Comparison of ENCODE assay signal across 8 cellular contexts in genomic region chr4:38805530-38806145, GRCh38. TPM values are rescaled to one million over a fixed set of nuclear protein-coding genes. Genes with fewer than 3 reads are reported as not detected.
A peak's percentile ranks its signal among the peaks of the same experiment; 100 is the strongest.
DNase-seq lines count a peak whose midpoint lies in the region; ATAC-seq and TF ChIP-seq lines count a peak whose summit lies in the region.

No MANE protein-coding gene starts in this region.

- peaks cover 26% of the 10 kb centered on the region for H3K9me3 Mint-ChIP-seq in T-helper 1 cell treated with Interleukin-12 subunit alpha and Interleukin-12 subunit beta and Interleukin-4 antibody, amounts not matched to agents 30 μg/mL and 1 μg/mL, for 36 hours

- peak overlapping the region; percentile 76 for H3K4me2 ChIP-seq in skeletal muscle satellite cell (ENCODE audit: low read length)

- peak overlapping the region; percentile 47 for H3K9ac ChIP-seq in skeletal muscle satellite cell (ENCODE audit: low read depth, low read length)

- no peaks in the 10 kb centered on the region for H3K27me3 Mint-ChIP-seq in T-helper 1 cell treated with Interleukin-12 subunit alpha and Interleukin-12 subunit beta and Interleukin-4 antibody, amounts not matched to agents 30 μg/mL and 1 μg/mL, for 36 hours (ENCODE audit: low read depth)

- peak overlapping the region; percentile 92 for H3K27ac Mint-ChIP-seq in T-helper 1 cell treated with Interleukin-12 subunit alpha and Interleukin-12 subunit beta and Interleukin-4 antibody, amounts not matched to agents 30 μg/mL and 1 μg/mL, for 36 hours

- H3K4me3 ChIP-seq in skeletal muscle satellite cell (ENCODE audit: low read length) = peak overlapping the region; percentile 58

- H3K36me3 ChIP-seq in skeletal muscle satellite cell (ENCODE audit: insufficient read depth, low read length) = no peaks in the 10 kb centered on the region

- no peaks in the 10 kb centered on the region for H3K9me3 ChIP-seq in skeletal muscle satellite cell (replicated peaks; ENCODE audit: low read length)

- peak; percentile 79 for ATAC-seq in GM19043 (IDR thresholded peaks at IDR 0.05; ENCODE audit: low read depth, unreplicated experiment)
- ATAC-seq in HG03159 (IDR thresholded peaks at IDR 0.05; ENCODE audit: unreplicated experiment) = peak; percentile 78
- no peak for ATAC-seq in SK-N-SH treated with all-trans-retinoic acid at 6 μM for 48 hours

- peaks cover 24% of the 10 kb centered on the region for H3K4me1 Mint-ChIP-seq in T-helper 1 cell treated with Interleukin-12 subunit alpha and Interleukin-12 subunit beta and Interleukin-4 antibody, amounts not matched to agents 30 μg/mL and 1 μg/mL, for 36 hours (ENCODE audit: low read depth)

- peaks cover 28% of the 10 kb centered on the region for H3K36me3 Mint-ChIP-seq in T-helper 1 cell treated with Interleukin-12 subunit alpha and Interleukin-12 subunit beta and Interleukin-4 antibody, amounts not matched to agents 30 μg/mL and 1 μg/mL, for 36 hours (ENCODE audit: low read depth)

- H3K4me3 Mint-ChIP-seq in T-helper 1 cell treated with Interleukin-12 subunit alpha and Interleukin-12 subunit beta and Interleukin-4 antibody, amounts not matched to agents 30 μg/mL and 1 μg/mL, for 36 hours = peak overlapping the region; percentile 77

- peak; percentile 75 for DNase-seq in Ammon's horn (ENCODE audit: low spot score)
- peak; percentile 53 for DNase-seq in glomerular visceral epithelial cell (ENCODE audit: extremely low spot score)
- no peak for DNase-seq in activated CD4-positive, CD25-positive, alpha-beta regulatory T cell treated with anti-CD3 and anti-CD28 coated beads, Interleukin-2, amount 50 U/mL, for 72 hours

- H3K27me3 ChIP-seq in skeletal muscle satellite cell (ENCODE audit: control insufficient read depth, insufficient read depth, low read length) = no peaks in the 10 kb centered on the region

- H3K4me1 ChIP-seq in skeletal muscle satellite cell (ENCODE audit: control insufficient read depth, insufficient read depth, low read length) = peaks cover 25% of the 10 kb centered on the region

TF ChIP-seq in SK-N-SH treated with all-trans-retinoic acid at 6 μM for 48 hours, 23 proteins besides CTCF, POLR2A, EP300 and RAD21:
- TF ChIP-seq ZFP3 (CRISPR knock-in tag; IDR thresholded peaks at IDR 0.05) = no peak
- no peak for TF ChIP-seq RARB (CRISPR knock-in tag; IDR thresholded peaks at IDR 0.05)
- no peak for TF ChIP-seq CREB5 (CRISPR knock-in tag; IDR thresholded peaks at IDR 0.05; ENCODE audit: low read depth)
- no peak for TF ChIP-seq CSDC2 (CRISPR knock-in tag; IDR thresholded peaks at IDR 0.05)
- TF ChIP-seq ESRRG (CRISPR knock-in tag; IDR thresholded peaks at IDR 0.05) = no peak
- TF ChIP-seq, protein P1, sequence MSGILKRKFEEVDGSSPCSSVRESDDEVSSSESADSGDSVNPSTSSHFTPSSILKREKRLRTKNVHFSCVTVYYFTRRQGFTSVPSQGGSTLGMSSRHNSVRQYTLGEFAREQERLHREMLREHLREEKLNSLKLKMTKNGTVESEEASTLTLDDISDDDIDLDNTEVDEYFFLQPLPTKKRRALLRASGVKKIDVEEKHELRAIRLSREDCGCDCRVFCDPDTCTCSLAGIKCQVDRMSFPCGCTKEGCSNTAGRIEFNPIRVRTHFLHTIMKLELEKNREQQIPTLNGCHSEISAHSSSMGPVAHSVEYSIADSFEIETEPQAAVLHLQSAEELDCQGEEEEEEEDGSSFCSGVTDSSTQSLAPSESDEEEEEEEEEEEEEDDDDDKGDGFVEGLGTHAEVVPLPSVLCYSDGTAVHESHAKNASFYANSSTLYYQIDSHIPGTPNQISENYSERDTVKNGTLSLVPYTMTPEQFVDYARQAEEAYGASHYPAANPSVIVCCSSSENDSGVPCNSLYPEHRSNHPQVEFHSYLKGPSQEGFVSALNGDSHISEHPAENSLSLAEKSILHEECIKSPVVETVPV (CRISPR knock-in tag; IDR thresholded peaks at IDR 0.05) = no peak
- TF ChIP-seq ISL1 (CRISPR knock-in tag; IDR thresholded peaks at IDR 0.05) = no peak
- TF ChIP-seq OSR1 (CRISPR knock-in tag; IDR thresholded peaks at IDR 0.05) = no peak
TF ChIP-seq in SK-N-SH treated with all-trans-retinoic acid at 6 μM for 48 hours: peak in this region for 0.

RNA-seq across cellular contexts. Expression of gene TLR1, which starts 1.0 kb away (rescaled TPM):
- 0.66 and 2.0 TPM in 2 replicates for total RNA-seq in skeletal muscle satellite cell (2012; rRNA removed)

RNA-seq across cellular contexts. Expression of gene TLR10, which starts 22.8 kb away (rescaled TPM):
- total RNA-seq in skeletal muscle satellite cell (2012; rRNA removed) = not detected in 2 replicates

RNA-seq across cellular contexts. Expression of gene TLR6, which starts 51.0 kb away (rescaled TPM):
- 3.0 and 3.7 TPM in 2 replicates for total RNA-seq in skeletal muscle satellite cell (2012; rRNA removed)
